Comparison of ENCODE assay signal across 8 cellular contexts in the genomic region with DNA sequence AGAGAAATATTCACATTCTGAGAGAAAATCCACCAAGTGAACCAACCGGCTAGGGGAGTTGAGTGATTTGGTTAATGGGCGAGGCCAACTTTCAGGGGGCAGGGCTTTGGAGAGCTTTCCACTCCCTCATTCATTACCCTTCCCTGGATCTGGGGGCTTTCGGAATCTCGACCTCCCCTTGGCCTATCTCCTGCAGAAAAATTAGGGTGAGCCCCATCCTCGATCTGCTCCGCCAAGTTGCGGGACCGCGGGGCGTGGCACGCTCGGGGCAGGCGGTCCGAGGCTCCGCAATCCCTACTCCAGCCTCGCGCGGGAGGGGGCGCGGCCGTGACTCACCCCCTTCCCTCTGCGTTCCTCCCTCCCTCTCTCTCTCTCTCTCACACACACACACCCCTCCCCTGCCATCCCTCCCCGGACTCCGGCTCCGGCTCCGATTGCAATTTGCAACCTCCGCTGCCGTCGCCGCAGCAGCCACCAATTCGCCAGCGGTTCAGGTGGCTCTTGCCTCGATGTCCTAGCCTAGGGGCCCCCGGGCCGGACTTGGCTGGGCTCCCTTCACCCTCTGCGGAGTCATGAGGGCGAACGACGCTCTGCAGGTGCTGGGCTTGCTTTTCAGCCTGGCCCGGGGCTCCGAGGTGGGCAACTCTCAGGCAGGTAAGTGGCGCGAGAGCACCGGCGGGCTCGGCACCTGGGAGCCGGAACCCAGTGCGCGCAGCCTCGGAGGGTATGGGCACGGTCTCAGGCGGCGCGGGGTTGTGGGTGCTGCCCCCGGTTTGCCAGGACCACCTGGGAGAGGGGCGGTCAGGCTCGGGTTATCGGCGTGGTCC. TPM values are rescaled to one million over a fixed set of nuclear protein-coding genes. Genes with fewer than 3 reads are reported as not detected.
DNase-seq lines count a peak whose midpoint lies in the region; ATAC-seq and TF ChIP-seq lines count a peak whose summit lies in the region.

A gene (plus strand): TSS at position 437 of the 827 bp plus-strand sequence. CDS start 136 bp downstream, at position 573.

- DNase-seq in ELR (ENCODE audit: low read depth) (peak; percentile 91), PC-3 (peak; percentile 89), fibroblast of mammary gland (ENCODE audit: low read depth) (peak; percentile 78), natural killer cell (peak; percentile 43), KG1 (lab: John Stamatoyannopoulos, UW) (no peak)
- peak; percentile 61 for DNase-seq in stimulated activated naive CD4-positive, alpha-beta T cell treated with Interleukin-2 at 50 U/mL for 16 hours (lab: John Stamatoyannopoulos, UW)

- no TSS peak for BruUV-seq in PC-3 (replicated peaks; lab: Mats Ljungman, UMichigan)

- peak within 1 kb of the TSS; percentile 93 for H3K4me2 ChIP-seq in PC-3 (ENCODE audit: low read length)

- peaks cover 30% of the 10 kb centered on the region for H3K79me2 ChIP-seq in PC-3 (ENCODE audit: low read length)

- peak within 1 kb of the TSS; percentile 93 for H2AFZ ChIP-seq in PC-3 (ENCODE audit: low read length)

- H3F3A ChIP-seq in PC-3 (ENCODE audit: low read length, unreplicated experiment) = no peaks in the 10 kb centered on the region

- H4K20me1 ChIP-seq in PC-3 (ENCODE audit: low read length) = no peaks in the 10 kb centered on the region

- intact Hi-C loops in PC-3 (cut with micrococcal nuclease) (loop anchor here (1.0 to 5.0 kb wide), 2 partner anchors 24 to 37 kb away; a partner anchor contains a TSS), natural killer cell (cut with micrococcal nuclease) (no loop called here)

- TF ChIP-seq CTCF in PC-3 (conservative IDR thresholded peaks at IDR 0.05; ENCODE audit: low read depth, low read length) (no peak), fibroblast of mammary gland (conservative IDR thresholded peaks at IDR 0.05; ENCODE audit: control insufficient read depth, insufficient read depth, low read depth, low read length) (no peak), natural killer cell (IDR thresholded peaks at IDR 0.05) (no peak)

- H3K27me3 Mint-ChIP-seq in activated T-helper 17 cell treated with anti-CD3 and anti-CD28 coated beads, Interleukin-2, amount 50 U/mL, for 72 hours = peaks cover 4% of the 10 kb centered on the region
- peaks cover 7 to 21% of the 10 kb centered on the region in 2 donors for H3K27me3 Mint-ChIP-seq in natural killer cell (ENCODE audit: low read depth in 2 of 2)

- no peaks in the 10 kb centered on the region for H3K9me2 ChIP-seq in PC-3 (replicated peaks; ENCODE audit: low read length)

- peak within 1 kb of the TSS; percentile 76 for H3K4me3 Mint-ChIP-seq in activated T-helper 17 cell treated with anti-CD3 and anti-CD28 coated beads, Interleukin-2, amount 50 U/mL, for 72 hours
- H3K4me3 Mint-ChIP-seq in natural killer cell = peak within 1 kb of the TSS; percentile 88

- H3K27ac Mint-ChIP-seq in activated T-helper 17 cell treated with anti-CD3 and anti-CD28 coated beads, Interleukin-2, amount 50 U/mL, for 72 hours = no peak within 1 kb of the TSS
- H3K27ac Mint-ChIP-seq in natural killer cell = peak within 1 kb of the TSS in 1 of 2 donors; percentile 63

- H3K4me3 ChIP-seq in PC-3 (ENCODE audit: low read length) = peak within 1 kb of the TSS; percentile 86
- peak within 1 kb of the TSS; percentile 67 for H3K4me3 ChIP-seq in fibroblast of mammary gland (ENCODE audit: control insufficient read depth, low read depth, low read length)

- H3K4me1 Mint-ChIP-seq in activated T-helper 17 cell treated with anti-CD3 and anti-CD28 coated beads, Interleukin-2, amount 50 U/mL, for 72 hours = no peaks in the 10 kb centered on the region
- peaks cover 0 to 21% of the 10 kb centered on the region in 2 donors for H3K4me1 Mint-ChIP-seq in natural killer cell

- H3K36me3 Mint-ChIP-seq in activated T-helper 17 cell treated with anti-CD3 and anti-CD28 coated beads, Interleukin-2, amount 50 U/mL, for 72 hours (ENCODE audit: low read depth) = no peaks in the 10 kb centered on the region
- H3K36me3 Mint-ChIP-seq in natural killer cell = no peaks in the 10 kb centered on the region

- H3K9ac ChIP-seq in PC-3 (ENCODE audit: low read length) = peak within 1 kb of the TSS; percentile 76

- peaks cover 19% of the 10 kb centered on the region for H3K4me1 ChIP-seq in PC-3 (ENCODE audit: insufficient read depth, low read length)

- H3K27me3 ChIP-seq in PC-3 (ENCODE audit: low read length) = no peaks in the 10 kb centered on the region

- ATAC-seq in HG03521 (IDR thresholded peaks at IDR 0.05; ENCODE audit: unreplicated experiment) = peak; percentile 18
- peak; percentile 78 for ATAC-seq in PC-3
- peak; percentile 94 for ATAC-seq in activated T-helper 17 cell treated with anti-CD3 and anti-CD28 coated beads, Interleukin-2, amount 50 U/mL, for 72 hours (replicated peaks)
- ATAC-seq in natural killer cell = peak; percentile 75 to 80 (median 79)

- H3K9me3 Mint-ChIP-seq in activated T-helper 17 cell treated with anti-CD3 and anti-CD28 coated beads, Interleukin-2, amount 50 U/mL, for 72 hours = no peaks in the 10 kb centered on the region
- no peaks in the 10 kb centered on the region for H3K9me3 Mint-ChIP-seq in natural killer cell

- H3K27ac ChIP-seq in PC-3 (ENCODE audit: low read length) = peak within 1 kb of the TSS; percentile 82

- POLR2A ChIA-PET in PC-3 (lab: Charles Lee; ENCODE audit: unreplicated experiment) = interaction anchor here (0.5 to 0.9 kb wide), 2 partner anchors 24 to 36 kb away, joined by 3 to 4 read pairs; a partner anchor contains a TSS

- no peaks in the 10 kb centered on the region for H3K36me3 ChIP-seq in PC-3 (ENCODE audit: low read depth, low read length)

- H3K9me3 ChIP-seq in PC-3 (ENCODE audit: low read length) = no peaks in the 10 kb centered on the region

- CTCF ChIA-PET in PC-3 (lab: Charles Lee) = interaction anchor here (0.6 to 1.2 kb wide), 3 partner anchors 25 to 250 kb away, joined by 3 to 17 read pairs (median 5); a partner anchor contains a TSS

RNA-seq across cellular contexts. Expression of the gene that starts here (rescaled TPM):
- total RNA-seq in PC-3 (2014; rRNA removed) = 28.0 and 40.6 TPM in 2 replicates
- under 1 TPM; 0.56 to 0.64 TPM for total RNA-seq in activated T-helper 17 cell treated with anti-CD3 and anti-CD28 coated beads, Interleukin-2, amount 50 U/mL, for 72 hours
- total RNA-seq in natural killer cell = under 1 TPM in 2 of 3 donors, not detected in 1; 0.26 to 0.66 TPM

Comparison
In these comparisons a context has a peak if more than half of its experiments do, and no peak if none do; other contexts are left out.
1. RNA of the gene that starts here (total RNA-seq): 28.0 to 40.6 TPM in PC-3; 0.56 to 0.64 TPM in activated T-helper 17 cell treated with anti-CD3 and anti-CD28 coated beads, Interleukin-2, amount 50 U/mL, for 72 hours and 0.26 to 0.66 TPM in natural killer cell; every median in the first group is over 10 times any median in the second.
2. Peak in ATAC-seq in activated T-helper 17 cell treated with anti-CD3 and anti-CD28 coated beads, Interleukin-2, amount 50 U/mL, for 72 hours; RNA of the gene not detected or under 1 TPM.
3. Peak in DNase-seq and ATAC-seq in natural killer cell; RNA of the gene not detected or under 1 TPM.
4. ATAC-seq: peak in every context shown above with its lines; median percentile 94 in activated T-helper 17 cell treated with anti-CD3 and anti-CD28 coated beads, Interleukin-2, amount 50 U/mL, for 72 hours; 79 in natural killer cell; 78 in PC-3; 18 in HG03521.